ENCODE assay signal across 10 cellular contexts in genomic region chr2:149585317-149585885, GRCh38. TPM values are rescaled to one million over a fixed set of nuclear protein-coding genes. Genes with fewer than 3 reads are reported as not detected.
DNase-seq lines count a peak whose midpoint lies in the region; ATAC-seq, FAIRE-seq and TF ChIP-seq lines count a peak whose summit lies in the region.
"Had no signal": no experiment of that assay in that cellular context is flagged by ENCODE, and none has a peak within 500 bp of the region (broad histone marks: within the 10 kb centered on the region; RNA-seq: fewer than 3 reads in every experiment).

No MANE protein-coding gene starts in this region.

- H3K27me3 Mint-ChIP-seq in brain, result peaks cover 13% of the 10 kb centered on the region

- TF ChIP-seq CTCF in AG10803 (conservative IDR thresholded peaks at IDR 0.05; ENCODE audit: low read length), result no peak
- no peak for TF ChIP-seq CTCF in HEK293 (tag by site-specific recombination; IDR thresholded peaks at IDR 0.05)
- no peak for TF ChIP-seq CTCF in brain (conservative IDR thresholded peaks at IDR 0.05)
- TF ChIP-seq CTCF in lower lobe of right lung (IDR thresholded peaks at IDR 0.05), result no peak
- no peak for TF ChIP-seq CTCF in adrenal gland (IDR thresholded peaks at IDR 0.05)

- no peak for FAIRE-seq in HTR-8/SVneo (lab: Jason Lieb, UNC)

- intact Hi-C loops in lower lobe of right lung (cut with DNase I), result no loop called here
- intact Hi-C loops in adrenal gland (cut with DNase I), result no loop called here

- no peaks in the 10 kb centered on the region for H3K9me3 ChIP-seq in HEK293 (ENCODE audit: control insufficient read depth, insufficient read depth, low read depth, low read length)
- no peaks in the 10 kb centered on the region for H3K9me3 ChIP-seq in lower lobe of right lung
- H3K9me3 ChIP-seq in adrenal gland (replicated peaks in 1 of 3), result no peaks in the 10 kb centered on the region

- ATAC-seq in lower lobe of right lung (no peak), GM18907 (IDR thresholded peaks at IDR 0.05; ENCODE audit: unreplicated experiment) (no peak), GM18873 (IDR thresholded peaks at IDR 0.05; ENCODE audit: low FRiP score, unreplicated experiment) (no peak)

- H3K36me3 Mint-ChIP-seq in brain, result peaks cover 49% of the 10 kb centered on the region

- TF ChIP-seq POLR2A in adrenal gland (IDR thresholded peaks at IDR 0.05), result no peak

- peak overlapping the region; percentile 30 to 99 (median 99) for H3K27ac Mint-ChIP-seq in brain

- CTCF ChIA-PET in HEK293 (lab: Yijun Ruan, JAX), result no interaction called here

- H3K27me3 ChIP-seq in lower lobe of right lung (ENCODE audit: low read depth), result no peaks in the 10 kb centered on the region
- H3K27me3 ChIP-seq in adrenal gland, result no peaks in the 10 kb centered on the region

- peaks cover 69% of the 10 kb centered on the region for H3K4me1 Mint-ChIP-seq in brain

- H3K9me3 Mint-ChIP-seq in brain, result no peaks in the 10 kb centered on the region

- H3K4me3 Mint-ChIP-seq in brain, result peak overlapping the region; percentile 95 to 100 (median 98)

- WGBS in adrenal gland, 4 donors, result 82 to 96% (median 90%) methylated on average over 2 of the region's 2 CpGs

- H3K4me1 ChIP-seq in HEK293 (ENCODE audit: control insufficient read depth, insufficient read depth, low read length), result no peaks in the 10 kb centered on the region
- H3K4me1 ChIP-seq in lower lobe of right lung, result peaks cover 28% of the 10 kb centered on the region
- peaks cover 26 to 52% of the 10 kb centered on the region in 2 donors for H3K4me1 ChIP-seq in adrenal gland (replicated peaks in 1 of 2)

- no peak overlapping the region for H3K27ac ChIP-seq in HEK293 (ENCODE audit: extremely low read depth, low read depth, low read length)
- H3K27ac ChIP-seq in lower lobe of right lung, result no peak overlapping the region
- H3K27ac ChIP-seq in adrenal gland, result peak overlapping the region in 1 of 5 donors; percentile 2

- peak; percentile 25 for DNase-seq in AG10803 (ENCODE audit: low read depth)
- DNase-seq in lower lobe of right lung, result no peak
- DNase-seq in adrenal gland, result no peak
- no peak for DNase-seq in HTR-8/SVneo (ENCODE audit: insufficient read length, low spot score)
- DNase-seq: aorta, H7 had no signal

- H3K36me3 ChIP-seq in HEK293 (ENCODE audit: control insufficient read depth in 2 of 2, insufficient read depth in 1 of 2, low read length in 2 of 2), result peaks cover 29 to 49% of the 10 kb centered on the region in 2 experiments
- peaks cover 43% of the 10 kb centered on the region for H3K36me3 ChIP-seq in lower lobe of right lung
- peaks cover 0 to 20% of the 10 kb centered on the region in 2 donors for H3K36me3 ChIP-seq in adrenal gland (replicated peaks in 1 of 2)

- H3K4me3 ChIP-seq in AG10803 (ENCODE audit: low read length) (peak overlapping the region; percentile 93), HEK293 (ENCODE audit: low read depth, low read length) (peak overlapping the region; percentile 1; the same call in 1 of the 2 replicates), lower lobe of right lung (peak overlapping the region; percentile 63), adrenal gland (peak overlapping the region in 1 of 4 donors; percentile 97)

- POLR2A ChIA-PET in HEK293 (lab: Yijun Ruan, JAX), result no interaction called here

TF ChIP-seq in HEK293, 187 proteins besides CTCF, POLR2A, EP300 and RAD21:
- TF ChIP-seq ZBTB11 (tag by site-specific recombination; conservative IDR thresholded peaks at IDR 0.05; ENCODE audit: low read depth), result no peak
- no peak for TF ChIP-seq ZNF140 (tag by site-specific recombination; IDR thresholded peaks at IDR 0.05)
- TF ChIP-seq SP3 (tag by site-specific recombination; IDR thresholded peaks at IDR 0.05), result no peak
- no peak for TF ChIP-seq SETDB1 (IDR thresholded peaks at IDR 0.05; ENCODE audit: insufficient read length, low read length)
- no peak for TF ChIP-seq ZNF776 (tag by site-specific recombination; IDR thresholded peaks at IDR 0.05; ENCODE audit: borderline replicate concordance)
- no peak for TF ChIP-seq ZNF138 (tag by site-specific recombination; IDR thresholded peaks at IDR 0.05; ENCODE audit: borderline replicate concordance)
- no peak for TF ChIP-seq ZNF423 (tag by site-specific recombination; IDR thresholded peaks at IDR 0.05)
- TF ChIP-seq ZNF239 (tag by site-specific recombination; IDR thresholded peaks at IDR 0.05), result no peak
- TF ChIP-seq ZNF561 (tag by site-specific recombination; IDR thresholded peaks at IDR 0.05; ENCODE audit: borderline replicate concordance), result no peak
- TF ChIP-seq ZNF704 (tag by site-specific recombination; IDR thresholded peaks at IDR 0.05), result no peak
- no peak for TF ChIP-seq ZNF133 (tag by site-specific recombination; IDR thresholded peaks at IDR 0.05)
- TF ChIP-seq ZNF449 (tag by site-specific recombination; IDR thresholded peaks at IDR 0.05), result no peak
- TF ChIP-seq KLF8 (tag by site-specific recombination; IDR thresholded peaks at IDR 0.05), result no peak
- TF ChIP-seq ATF2 (tag by site-specific recombination; IDR thresholded peaks at IDR 0.05; ENCODE audit: low read depth), result no peak
- no peak for TF ChIP-seq ZFHX2 (tag by site-specific recombination; conservative IDR thresholded peaks at IDR 0.05)

RNA-seq across cellular contexts. Expression of gene MMADHC, which starts 2.2 kb away (rescaled TPM):
- polyA plus RNA-seq in brain (ENCODE audit: insufficient read depth, low read depth, low replicate concordance) (45.5 TPM), adrenal gland (100 to 1,000 TPM in 1 of 3 donors, 10 to 100 TPM in 2; 28.0 to 123 (median 30.7) TPM)
- total RNA-seq in lower lobe of right lung (70.4 TPM), adrenal gland (100 to 1,000 TPM in 3 of 8 donors, 10 to 100 TPM in 5; 45.9 to 124 (median 91.0) TPM)
